In the genomic region with DNA sequence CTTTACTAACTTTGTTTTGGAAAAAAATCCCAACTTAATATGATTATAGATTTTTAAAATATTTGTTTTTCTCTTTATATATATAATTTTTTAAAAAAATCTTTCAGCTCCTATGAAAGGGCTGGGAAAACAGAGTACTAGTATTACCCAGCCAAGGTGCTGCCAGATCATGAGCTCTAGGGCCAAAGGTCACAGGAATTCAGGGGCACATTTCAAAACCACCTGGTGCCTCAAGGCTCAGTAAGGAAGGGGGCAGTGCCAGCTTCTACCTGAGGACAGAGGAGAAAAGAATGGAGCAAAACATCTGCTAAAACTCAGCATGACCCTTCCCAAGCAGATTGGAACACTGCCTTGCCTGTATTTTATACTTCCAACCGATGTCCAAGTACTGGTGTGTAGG, we compare ENCODE assay signal across 20 cellular contexts.
"Had no signal": no experiment of that assay in that cellular context is flagged by ENCODE, and none has a peak within 500 bp of the region (broad histone marks: within the 10 kb centered on the region; RNA-seq: fewer than 3 reads in every experiment).

No MANE protein-coding gene starts in this region.

- H3K9me3 ChIP-seq: SJSA1 had no signal

- H3K27me3 ChIP-seq: SJSA1 had no signal

- DNase-seq: KBM-7, MV-4-11, NCI-H1048, NCI-H1105, NCI-H1417, NCI-H1436 treated with DMSO at 0.1 percent for 48 hours, NCI-H1694, NCI-H187 treated with DMSO at 0.1 percent for 48 hours, NCI-H2029 treated with DMSO at 0.1 percent for 48 hours, NCI-H2171 treated with DMSO at 0.1 percent for 48 hours, NCI-H345, NCI-H446 treated with DMSO at 0.1 percent for 48 hours, NCI-H510A treated with DMSO at 0.1 percent for 48 hours, NCI-H526 treated with DMSO at 0.1 percent for 48 hours, NCI-H774, Right ventricle myocardium superior, RPMI8226, SIG-M5 had no signal

- H3K36me3 ChIP-seq: SJSA1 had no signal

- H3K27ac ChIP-seq: SJSA1, SK-N-MC had no signal

- H3K4me3 ChIP-seq: SJSA1, SK-N-MC had no signal
